In genomic region chr16:84176192-84177053, GRCh38 we compare ENCODE assay signal across 1 cellular context.
TF ChIP-seq lines count a peak whose summit lies in the region.

No MANE protein-coding gene starts in this region.

TF ChIP-seq in endothelial cell of umbilical vein, 7 proteins besides CTCF, POLR2A, EP300 and RAD21:
- TF ChIP-seq POLR2AphosphoS5 (IDR thresholded peaks at IDR 0.05; ENCODE audit: insufficient read depth, low read depth, low read length), result no peak
- TF ChIP-seq GATA2 (IDR thresholded peaks at IDR 0.05; ENCODE audit: insufficient read depth, insufficient read length, low read depth, low read length), result no peak
- no peak for TF ChIP-seq EZH2 (IDR thresholded peaks at IDR 0.05; ENCODE audit: borderline replicate concordance, low read depth, low read length, severe bottlenecking)
- TF ChIP-seq FOS (IDR thresholded peaks at IDR 0.05; ENCODE audit: borderline replicate concordance, insufficient read depth, low read length), result no peak
- no peak for TF ChIP-seq MYC (IDR thresholded peaks at IDR 0.05; ENCODE audit: low read depth, low read length)
- no peak for TF ChIP-seq MAX (IDR thresholded peaks at IDR 0.05; ENCODE audit: insufficient read depth, insufficient read length)
- TF ChIP-seq JUN (IDR thresholded peaks at IDR 0.05; ENCODE audit: borderline replicate concordance, insufficient read depth, insufficient read length, low read depth), result no peak
